Comparison of ENCODE assay signal across 25 cellular contexts in genomic region chr17:63832014-63832413, GRCh38. TPM values are rescaled to one million over a fixed set of nuclear protein-coding genes. Genes with fewer than 3 reads are reported as not detected.
DNase-seq lines count a peak whose midpoint lies in the region; ATAC-seq and TF ChIP-seq lines count a peak whose summit lies in the region.
"Had no signal": no experiment of that assay in that cellular context is flagged by ENCODE, and none has a peak within 500 bp of the region (broad histone marks: within the 10 kb centered on the region; RNA-seq: fewer than 3 reads in every experiment).

No MANE protein-coding gene starts in this region.

- H3K4me2 ChIP-seq in HCT116 (ENCODE audit: low read length) = no peak overlapping the region
- H3K4me2 ChIP-seq: PC-9 had no signal

- H2AFZ ChIP-seq in HCT116 (ENCODE audit: low read depth, low read length, poor library complexity, severe bottlenecking) = no peak overlapping the region
- H2AFZ ChIP-seq: PC-9 had no signal

- H3K27me3 Mint-ChIP-seq in activated naive CD4-positive, alpha-beta T cell treated with anti-CD3 and anti-CD28 coated beads for 36 hours (ENCODE audit: low read depth) = no peaks in the 10 kb centered on the region
- H3K27me3 Mint-ChIP-seq in activated naive CD8-positive, alpha-beta T cell = no peaks in the 10 kb centered on the region
- H3K27me3 Mint-ChIP-seq in naive thymus-derived CD8-positive, alpha-beta T cell = no peaks in the 10 kb centered on the region
- H3K27me3 Mint-ChIP-seq: activated B cell treated with CpG ODN at 0.5 μM for 24 hours had no signal

- BruUV-seq in HCT116 (replicated peaks; lab: Mats Ljungman, UMichigan) = no TSS peak

- no peak overlapping the region for H3K4me3 ChIP-seq in HCT116 (replicated peaks in 1 of 2; ENCODE audit: low read depth in 1 of 2, low read length in 2 of 2)
- H3K4me3 ChIP-seq in effector memory CD4-positive, alpha-beta T cell (ENCODE audit: insufficient read depth, low read depth, low read length, poor library complexity, severe bottlenecking) = no peak overlapping the region
- H3K4me3 ChIP-seq: left ventricle myocardium inferior, mucosa of descending colon, PC-9, SJSA1, thoracic aorta had no signal

- H3K27ac Mint-ChIP-seq in activated naive CD4-positive, alpha-beta T cell treated with anti-CD3 and anti-CD28 coated beads for 36 hours = peak overlapping the region; percentile 84
- H3K27ac Mint-ChIP-seq in activated naive CD8-positive, alpha-beta T cell = peak overlapping the region; percentile 100
- peak overlapping the region; percentile 72 to 98 (median 86) for H3K27ac Mint-ChIP-seq in naive thymus-derived CD8-positive, alpha-beta T cell

- intact Hi-C loops in activated naive CD4-positive, alpha-beta T cell treated with anti-CD3 and anti-CD28 coated beads for 36 hours (cut with micrococcal nuclease) = no loop called here
- intact Hi-C loops in HCT116 (cut with micrococcal nuclease) = no loop called here

- ATAC-seq in HCT116 (no peak), GM19328 (IDR thresholded peaks at IDR 0.05; ENCODE audit: unreplicated experiment) (no peak), HG03378 (IDR thresholded peaks at IDR 0.05; ENCODE audit: unreplicated experiment) (no peak)
- ATAC-seq in naive thymus-derived CD8-positive, alpha-beta T cell = no peak
- ATAC-seq: mucosa of descending colon had no signal

- peaks cover 6 to 19% of the 10 kb centered on the region in 2 experiments for H3K4me1 ChIP-seq in HCT116 (ENCODE audit: control insufficient read depth in 1 of 2, insufficient read depth in 2 of 2, low read length in 2 of 2)
- peaks cover 35% of the 10 kb centered on the region for H3K4me1 ChIP-seq in effector memory CD4-positive, alpha-beta T cell (ENCODE audit: control insufficient read depth, insufficient read depth, low read length, poor library complexity, severe bottlenecking)

- no peaks in the 10 kb centered on the region for H3K27me3 ChIP-seq in HCT116 (ENCODE audit: insufficient read depth, low read length)
- H3K27me3 ChIP-seq in effector memory CD4-positive, alpha-beta T cell (replicated peaks; ENCODE audit: control insufficient read depth, insufficient read depth, low read length, poor library complexity, severe bottlenecking) = no peaks in the 10 kb centered on the region
- H3K27me3 ChIP-seq: SJSA1 had no signal

- H3K4me1 Mint-ChIP-seq in activated naive CD4-positive, alpha-beta T cell treated with anti-CD3 and anti-CD28 coated beads for 36 hours (ENCODE audit: low read depth) = peaks cover 59% of the 10 kb centered on the region
- peaks cover 61% of the 10 kb centered on the region for H3K4me1 Mint-ChIP-seq in activated naive CD8-positive, alpha-beta T cell (ENCODE audit: low read depth)
- peaks cover 38 to 82% (median 76%) of the 10 kb centered on the region in 4 donors for H3K4me1 Mint-ChIP-seq in naive thymus-derived CD8-positive, alpha-beta T cell

- RAD21 ChIA-PET in HCT116 (lab: Charles Lee; ENCODE audit: low non-redundant PET in 1 of 2, low total read pairs in 2 of 2, uncharacterized antibody in 2 of 2, unreplicated experiment in 2 of 2) = no interaction called here

- no peaks in the 10 kb centered on the region for H3K9me3 Mint-ChIP-seq in activated naive CD4-positive, alpha-beta T cell treated with anti-CD3 and anti-CD28 coated beads for 36 hours
- no peaks in the 10 kb centered on the region for H3K9me3 Mint-ChIP-seq in activated naive CD8-positive, alpha-beta T cell (ENCODE audit: low read depth)
- H3K9me3 Mint-ChIP-seq in naive thymus-derived CD8-positive, alpha-beta T cell = no peaks in the 10 kb centered on the region
- H3K9me3 Mint-ChIP-seq: activated B cell treated with CpG ODN at 0.5 μM for 24 hours; T-helper 2 cell treated with Interferon-gamma antibody and Interleukin-4, amounts not matched to agents 5 μg/mL and 100 μg/mL, for 36 hours had no signal

- peaks cover 55% of the 10 kb centered on the region for H3K36me3 Mint-ChIP-seq in activated naive CD4-positive, alpha-beta T cell treated with anti-CD3 and anti-CD28 coated beads for 36 hours (ENCODE audit: low read depth)
- peaks cover 10% of the 10 kb centered on the region for H3K36me3 Mint-ChIP-seq in activated naive CD8-positive, alpha-beta T cell
- peaks cover 0 to 81% (median 27%) of the 10 kb centered on the region in 3 donors for H3K36me3 Mint-ChIP-seq in naive thymus-derived CD8-positive, alpha-beta T cell

- peaks cover 59 to 85% of the 10 kb centered on the region in 2 experiments for H3K36me3 ChIP-seq in HCT116 (ENCODE audit: control insufficient read depth in 1 of 2, insufficient read depth in 2 of 2, low read length in 2 of 2)
- H3K36me3 ChIP-seq in effector memory CD4-positive, alpha-beta T cell (ENCODE audit: control insufficient read depth, insufficient read depth, low read length) = peaks cover 78% of the 10 kb centered on the region

- TF ChIP-seq RAD21 in HCT116 (IDR thresholded peaks at IDR 0.05; ENCODE audit: low read depth) = no peak

- CTCF ChIA-PET in activated naive CD4-positive, alpha-beta T cell treated with anti-CD3 and anti-CD28 coated beads for 36 hours (lab: Charles Lee) = interaction anchor here (1.0 to 1.9 kb wide), 2 partner anchors 10 to 134 kb away, joined by 3 to 5 read pairs; no protein-coding TSS in a partner anchor
- CTCF ChIA-PET in HCT116 (lab: Charles Lee) = interaction anchor here (1.3 kb wide), 1 partner anchor 11 kb away, joined by 3 read pairs; no protein-coding TSS in a partner anchor

- no peaks in the 10 kb centered on the region for H3K9me2 ChIP-seq in HCT116 (ENCODE audit: insufficient read depth)

- H3K79me2 ChIP-seq in HCT116 (ENCODE audit: insufficient read depth, low read length) = peaks cover 63% of the 10 kb centered on the region

- no peak for TF ChIP-seq POLR2A in HCT116 (IDR thresholded peaks at IDR 0.05; ENCODE audit: borderline replicate concordance, extremely low read depth, insufficient read depth, insufficient read length)

- H4K20me1 ChIP-seq in HCT116 (ENCODE audit: insufficient read depth) = no peaks in the 10 kb centered on the region

- H3K27ac ChIP-seq in HCT116 (ENCODE audit: low read depth, low read length) = peak overlapping the region; percentile 15; the same call in 1 of the 2 replicates
- no peak overlapping the region for H3K27ac ChIP-seq in effector memory CD4-positive, alpha-beta T cell (ENCODE audit: insufficient read depth, low read length, poor library complexity, severe bottlenecking)
- H3K27ac ChIP-seq: left ventricle myocardium inferior, PC-9, SJSA1, thoracic aorta had no signal

- no peak for TF ChIP-seq CTCF in HCT116 (IDR thresholded peaks at IDR 0.05 in 2 of 3, conservative IDR thresholded peaks at IDR 0.05 in 1 of 3; ENCODE audit: borderline replicate concordance in 1 of 3, insufficient read depth in 1 of 3, low read depth in 2 of 3, low read length in 2 of 3)

- no peak overlapping the region for H3K9ac ChIP-seq in HCT116 (ENCODE audit: low read length)

- no peak overlapping the region for H3K4me3 Mint-ChIP-seq in activated naive CD4-positive, alpha-beta T cell treated with anti-CD3 and anti-CD28 coated beads for 36 hours
- peak overlapping the region; percentile 34 for H3K4me3 Mint-ChIP-seq in activated naive CD8-positive, alpha-beta T cell
- peak overlapping the region in 9 of 10 donors; percentile 46 to 81 (median 69) for H3K4me3 Mint-ChIP-seq in naive thymus-derived CD8-positive, alpha-beta T cell
- H3K4me3 Mint-ChIP-seq: activated B cell treated with CpG ODN at 0.5 μM for 24 hours; T-helper 2 cell treated with Interferon-gamma antibody and Interleukin-4, amounts not matched to agents 5 μg/mL and 100 μg/mL, for 36 hours had no signal

- H3K9me3 ChIP-seq in HCT116 (ENCODE audit: control insufficient read depth in 1 of 2, insufficient read depth in 1 of 2, low read depth in 1 of 2, low read length in 2 of 2) = no peaks in the 10 kb centered on the region
- H3K9me3 ChIP-seq in effector memory CD4-positive, alpha-beta T cell (ENCODE audit: control insufficient read depth, low read length) = no peaks in the 10 kb centered on the region
- H3K9me3 ChIP-seq: left ventricle myocardium inferior, mucosa of descending colon, SJSA1, thoracic aorta had no signal

- POLR2A ChIA-PET in HCT116 (lab: Charles Lee) = no interaction called here
- POLR2A ChIA-PET in naive thymus-derived CD8-positive, alpha-beta T cell (lab: Charles Lee) = interaction anchor here (1.4 to 10.4 kb wide), 4 partner anchors 8 to 134 kb away, joined by 5 to 177 read pairs (median 89); partner anchors contain the start of genes CCDC47, DDX42, LIMD2 and SMARCD2

- no peak for DNase-seq in activated naive CD4-positive, alpha-beta T cell treated with anti-CD3 and anti-CD28 coated beads for 36 hours
- no peak for DNase-seq in activated naive CD4-positive, alpha-beta T cell treated with Interleukin-2 at 50 U/mL for 16 hours
- DNase-seq in HCT116 (ENCODE audit: low read depth, low spot score) = no peak
- no peak for DNase-seq in naive thymus-derived CD8-positive, alpha-beta T cell
- no peak for DNase-seq in effector memory CD4-positive, alpha-beta T cell
- DNase-seq: ACHN; activated B cell treated with CpG ODN at 0.5 μM for 24 hours; central memory CD4-positive, alpha-beta T cell; DMS79; effector CD4-positive, alpha-beta T cell; head of caudate nucleus; left ventricle myocardium inferior; mucosa of descending colon; NCI-H1694; NCI-H82; occipital lobe; PC-9 had no signal

RNA-seq across cellular contexts. Expression of gene FTSJ3, which starts 4.6 kb away (rescaled TPM):
- total RNA-seq in activated naive CD4-positive, alpha-beta T cell treated with anti-CD3 and anti-CD28 coated beads for 36 hours = 10 to 100 TPM; 25.3 to 26.2 TPM
- 70.9 TPM for total RNA-seq in HCT116 (2021; ENCODE audit: unreplicated experiment)
- 35.8 and 40.6 TPM in 2 replicates for polyA plus RNA-seq in HCT116 (2012)
- 10 to 100 TPM; 71.9 to 75.7 TPM for total RNA-seq in naive thymus-derived CD8-positive, alpha-beta T cell
- polyA plus RNA-seq in naive thymus-derived CD8-positive, alpha-beta T cell = 10 to 100 TPM; 16.8 to 43.1 (median 24.0) TPM

RNA-seq across cellular contexts. Expression of gene PSMC5, which starts 4.8 kb away (rescaled TPM):
- 100 to 1,000 TPM; 144 to 154 TPM for total RNA-seq in activated naive CD4-positive, alpha-beta T cell treated with anti-CD3 and anti-CD28 coated beads for 36 hours
- 193 TPM for total RNA-seq in HCT116 (2021; ENCODE audit: unreplicated experiment)
- polyA plus RNA-seq in HCT116 (2012) = 205 and 235 TPM in 2 replicates
- 100 to 1,000 TPM; 139 to 143 TPM for total RNA-seq in naive thymus-derived CD8-positive, alpha-beta T cell
- 100 to 1,000 TPM; 173 to 214 (median 191) TPM for polyA plus RNA-seq in naive thymus-derived CD8-positive, alpha-beta T cell

RNA-seq across cellular contexts. Expression of gene SMARCD2, which starts 10.5 kb away (rescaled TPM):
- total RNA-seq in activated naive CD4-positive, alpha-beta T cell treated with anti-CD3 and anti-CD28 coated beads for 36 hours = 100 to 1,000 TPM in 1 of 2 experiments, 10 to 100 TPM in 1; 98.5 to 107 TPM
- total RNA-seq in HCT116 (2021; ENCODE audit: unreplicated experiment) = 168 TPM
- 169 and 186 TPM in 2 replicates for polyA plus RNA-seq in HCT116 (2012)
- total RNA-seq in naive thymus-derived CD8-positive, alpha-beta T cell = 100 to 1,000 TPM; 105 to 110 TPM
- 100 to 1,000 TPM in 1 of 3 donors, 10 to 100 TPM in 2; 65.9 to 112 (median 91.5) TPM for polyA plus RNA-seq in naive thymus-derived CD8-positive, alpha-beta T cell

RNA-seq across cellular contexts. Expression of gene CSH2, which starts 41.5 kb away (rescaled TPM):
- total RNA-seq in activated naive CD4-positive, alpha-beta T cell treated with anti-CD3 and anti-CD28 coated beads for 36 hours = not detected
- total RNA-seq in HCT116 (2021; ENCODE audit: unreplicated experiment) = not detected
- 0.05 and 0.31 TPM in 2 replicates for polyA plus RNA-seq in HCT116 (2012)
- not detected for total RNA-seq in naive thymus-derived CD8-positive, alpha-beta T cell
- not detected for polyA plus RNA-seq in naive thymus-derived CD8-positive, alpha-beta T cell
- total RNA-seq: activated B cell treated with CpG ODN at 0.5 μM for 24 hours, fibroblast of lung, left ventricle myocardium inferior, mucosa of descending colon, occipital lobe, PC-9, SJSA1, thoracic aorta had no signal
- polyA plus RNA-seq: adipose tissue, fibroblast of lung had no signal

RNA-seq across cellular contexts. Expression of gene GH2, which starts 49.7 kb away (rescaled TPM):
- total RNA-seq in activated naive CD4-positive, alpha-beta T cell treated with anti-CD3 and anti-CD28 coated beads for 36 hours = not detected
- total RNA-seq in HCT116 (2021; ENCODE audit: unreplicated experiment) = not detected
- polyA plus RNA-seq in HCT116 (2012) = 0.06 TPM in 1 of 2 replicates, not detected in the other
- total RNA-seq in naive thymus-derived CD8-positive, alpha-beta T cell = not detected
- not detected for polyA plus RNA-seq in naive thymus-derived CD8-positive, alpha-beta T cell
- total RNA-seq: activated B cell treated with CpG ODN at 0.5 μM for 24 hours, fibroblast of lung, left ventricle myocardium inferior, mucosa of descending colon, occipital lobe, PC-9, SJSA1, thoracic aorta had no signal
- polyA plus RNA-seq: adipose tissue, fibroblast of lung had no signal
